1 cellular context compared by ENCODE assay signal in genomic region chr1:57072775-57073174, GRCh38.
TF ChIP-seq lines count a peak whose summit lies in the region.

No MANE protein-coding gene starts in this region.

TF ChIP-seq in SK-N-SH treated with all-trans-retinoic acid at 6 μM for 48 hours, 23 proteins besides CTCF, POLR2A, EP300 and RAD21 (continued from another document):
- TF ChIP-seq PATZ1 (CRISPR knock-in tag; IDR thresholded peaks at IDR 0.05; ENCODE audit: borderline replicate concordance): no peak
